In the genomic region with DNA sequence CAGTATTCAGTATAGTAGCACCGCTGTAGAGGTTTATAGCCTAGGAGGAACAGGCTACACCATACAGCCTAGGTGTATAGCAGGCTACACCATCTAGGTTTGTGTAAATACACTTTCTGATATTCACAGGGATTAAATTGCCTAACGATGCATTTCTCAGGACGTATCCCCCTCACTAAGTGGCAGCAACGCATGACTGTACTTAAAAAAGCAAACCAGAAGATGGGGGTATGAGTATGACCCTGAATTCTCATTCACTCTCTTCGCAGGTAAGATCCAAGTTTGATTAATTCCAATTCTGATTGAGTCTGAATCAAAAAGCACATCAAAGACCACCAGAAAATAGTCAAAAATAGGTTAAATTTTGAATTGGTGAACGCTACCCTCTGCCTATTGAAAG, we compare ENCODE assay signal across 9 cellular contexts. TPM values are rescaled to one million over a fixed set of nuclear protein-coding genes. Genes with fewer than 3 reads are reported as not detected.
DNase-seq lines count a peak whose midpoint lies in the region; ATAC-seq and TF ChIP-seq lines count a peak whose summit lies in the region.
"Had no signal": no experiment of that assay in that cellular context is flagged by ENCODE, and none has a peak within 500 bp of the region (broad histone marks: within the 10 kb centered on the region; RNA-seq: fewer than 3 reads in every experiment).

No MANE protein-coding gene starts in this region.

- H3K79me2 ChIP-seq in hepatocyte, result peaks cover 16% of the 10 kb centered on the region

- peak overlapping the region; percentile 93 for H3K4me3 Mint-ChIP-seq in T-helper 2 cell treated with Interferon-gamma antibody and Interleukin-4, amounts not matched to agents 5 μg/mL and 100 μg/mL, for 36 hours
- H3K4me3 Mint-ChIP-seq in stimulated activated naive B cell treated with anti-CD40 and anti-IgM and Interleukin-4, amounts not matched to agents 10 μg/mL and 1 μg/mL and 100 μg/mL, for 72 hours, result peak overlapping the region; percentile 96 to 99

- H3K27ac ChIP-seq in hepatocyte, result peak overlapping the region; percentile 85

- WGBS in hepatocyte (ENCODE audit: low lambda C conversion rate, missing lambda C conversion rate), result 66% methylated on average over 6 of the region's 6 CpGs

- H3K36me3 Mint-ChIP-seq in T-helper 2 cell treated with Interferon-gamma antibody and Interleukin-4, amounts not matched to agents 5 μg/mL and 100 μg/mL, for 36 hours (ENCODE audit: low read depth), result peaks cover 18% of the 10 kb centered on the region
- H3K36me3 Mint-ChIP-seq in stimulated activated naive B cell treated with anti-CD40 and anti-IgM and Interleukin-4, amounts not matched to agents 10 μg/mL and 1 μg/mL and 100 μg/mL, for 72 hours, result peaks cover 14 to 18% of the 10 kb centered on the region in 2 donors

- no peaks in the 10 kb centered on the region for H3K9me3 Mint-ChIP-seq in T-helper 2 cell treated with Interferon-gamma antibody and Interleukin-4, amounts not matched to agents 5 μg/mL and 100 μg/mL, for 36 hours
- peaks cover 0 to 2% of the 10 kb centered on the region in 2 donors for H3K9me3 Mint-ChIP-seq in stimulated activated naive B cell treated with anti-CD40 and anti-IgM and Interleukin-4, amounts not matched to agents 10 μg/mL and 1 μg/mL and 100 μg/mL, for 72 hours

- no peaks in the 10 kb centered on the region for H3K36me3 ChIP-seq in hepatocyte (replicated peaks; ENCODE audit: insufficient read depth, low read depth)

- peak overlapping the region; percentile 92 for H3K27ac Mint-ChIP-seq in T-helper 2 cell treated with Interferon-gamma antibody and Interleukin-4, amounts not matched to agents 5 μg/mL and 100 μg/mL, for 36 hours
- peak overlapping the region; percentile 97 for H3K27ac Mint-ChIP-seq in stimulated activated naive B cell treated with anti-CD40 and anti-IgM and Interleukin-4, amounts not matched to agents 10 μg/mL and 1 μg/mL and 100 μg/mL, for 72 hours

- H3K4me3 ChIP-seq in hepatocyte, result peak overlapping the region; percentile 37

- H3K4me2 ChIP-seq in hepatocyte, result peak overlapping the region; percentile 82

- H2AFZ ChIP-seq in hepatocyte, result peak overlapping the region; percentile 66

- H4K20me1 ChIP-seq in hepatocyte (ENCODE audit: insufficient read depth, poor library complexity, severe bottlenecking), result no peaks in the 10 kb centered on the region

- TF ChIP-seq CTCF in hepatocyte (IDR thresholded peaks at IDR 0.05; ENCODE audit: poor library complexity), result no peak

- H3K9me3 ChIP-seq in hepatocyte (ENCODE audit: low read depth), result no peaks in the 10 kb centered on the region

- no peak for ATAC-seq in stimulated activated naive B cell treated with anti-CD40 and anti-IgM and Interleukin-4, amounts not matched to agents 10 μg/mL and 1 μg/mL and 100 μg/mL, for 72 hours (replicated peaks)
- no peak for ATAC-seq in HG02678 (IDR thresholded peaks at IDR 0.05; ENCODE audit: unreplicated experiment)

- peaks cover 21% of the 10 kb centered on the region for H3K4me1 Mint-ChIP-seq in T-helper 2 cell treated with Interferon-gamma antibody and Interleukin-4, amounts not matched to agents 5 μg/mL and 100 μg/mL, for 36 hours (ENCODE audit: low read depth)
- peaks cover 10 to 11% of the 10 kb centered on the region in 2 donors for H3K4me1 Mint-ChIP-seq in stimulated activated naive B cell treated with anti-CD40 and anti-IgM and Interleukin-4, amounts not matched to agents 10 μg/mL and 1 μg/mL and 100 μg/mL, for 72 hours

- peaks cover 7% of the 10 kb centered on the region for H3K27me3 Mint-ChIP-seq in T-helper 2 cell treated with Interferon-gamma antibody and Interleukin-4, amounts not matched to agents 5 μg/mL and 100 μg/mL, for 36 hours (ENCODE audit: low read depth)
- H3K27me3 Mint-ChIP-seq in stimulated activated naive B cell treated with anti-CD40 and anti-IgM and Interleukin-4, amounts not matched to agents 10 μg/mL and 1 μg/mL and 100 μg/mL, for 72 hours, result peaks cover 22 to 23% of the 10 kb centered on the region in 2 donors

- peak; percentile 3 for DNase-seq in NCI-H345 (lab: John Stamatoyannopoulos, UW)
- no peak for DNase-seq in NCI-H345 treated with DMSO at 0.1 percent for 48 hours (lab: John Stamatoyannopoulos, UW; ENCODE audit: unreplicated experiment)
- no peak for DNase-seq in T-helper 2 cell treated with Interferon-gamma antibody and Interleukin-4, amounts not matched to agents 5 μg/mL and 100 μg/mL, for 36 hours (ENCODE audit: low spot score)
- DNase-seq in hepatocyte (ENCODE audit: low spot score), result no peak
- DNase-seq in stimulated activated naive B cell treated with anti-CD40 and anti-IgM and Interleukin-4, amounts not matched to agents 10 μg/mL and 1 μg/mL and 100 μg/mL, for 72 hours, result no peak
- DNase-seq in hippocampal formation (lab: John Stamatoyannopoulos, UW), result no peak
- no peak for DNase-seq in cerebellar cortex (ENCODE audit: low spot score)
- DNase-seq: COR-L47 had no signal

- H3K27me3 ChIP-seq in hepatocyte, result no peaks in the 10 kb centered on the region

- H3K9me2 ChIP-seq in hepatocyte (replicated peaks; ENCODE audit: insufficient read depth), result no peaks in the 10 kb centered on the region

- H3K4me1 ChIP-seq in hepatocyte (ENCODE audit: insufficient read depth), result no peaks in the 10 kb centered on the region

RNA-seq across cellular contexts. Expression of a gene that starts 1.0 kb away (rescaled TPM):
- total RNA-seq in hepatocyte, result 9.1 and 11.9 TPM in 2 replicates
- polyA plus RNA-seq in hepatocyte, result 5.5 and 6.7 TPM in 2 replicates
